Comparison of ENCODE assay signal across 3 cellular contexts in the genomic region with DNA sequence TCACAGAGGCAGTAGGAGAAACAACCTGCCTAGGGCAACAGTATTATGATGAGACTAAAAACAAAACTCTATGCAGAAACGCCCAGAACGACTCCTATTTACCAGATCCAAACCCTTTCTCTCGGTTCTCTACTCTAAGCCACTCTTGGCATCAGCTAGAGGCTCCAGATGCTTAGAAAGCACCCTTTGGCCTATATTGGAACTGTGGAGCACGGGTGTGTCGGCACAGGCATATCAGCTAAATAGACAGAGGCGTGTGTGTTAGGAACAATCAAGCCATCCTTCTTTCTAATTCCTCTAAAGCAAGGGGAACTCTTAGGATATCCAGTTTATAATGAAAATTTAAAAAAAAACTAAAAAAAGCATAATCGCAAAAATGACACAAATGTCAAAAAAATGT. TPM values are rescaled to one million over a fixed set of nuclear protein-coding genes. Genes with fewer than 3 reads are reported as not detected.
"Had no signal": no experiment of that assay in that cellular context is flagged by ENCODE, and none has a peak within 500 bp of the region (broad histone marks: within the 10 kb centered on the region; RNA-seq: fewer than 3 reads in every experiment).

No MANE protein-coding gene starts in this region.

RNA-seq across cellular contexts. Expression of a gene that starts 41.5 kb away (rescaled TPM):
- total RNA-seq: ascending aorta, dermis blood vessel endothelial cell, gastroesophageal sphincter had no signal
